Comparison of ENCODE assay signal across 1 cellular context in the genomic region with DNA sequence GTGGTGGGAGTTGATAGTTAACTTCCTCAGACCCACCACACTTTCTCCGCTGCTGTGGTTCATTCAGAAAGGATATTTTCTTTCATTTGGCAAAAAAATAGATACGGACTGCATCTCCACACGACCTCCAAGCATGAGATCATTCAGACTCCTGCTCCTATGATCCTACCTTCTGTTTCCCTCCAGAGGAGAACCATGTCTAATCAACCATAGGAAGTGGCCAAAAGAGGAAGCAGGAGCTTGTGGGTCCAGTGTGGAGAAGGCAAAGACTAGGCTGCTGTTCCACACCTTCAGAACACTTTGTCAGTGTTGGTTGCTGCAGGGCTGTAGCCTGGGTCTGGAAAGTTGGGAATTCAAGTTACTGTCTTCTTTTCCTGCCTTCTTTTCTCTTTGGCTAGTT.
A peak's percentile ranks its signal among the peaks of the same experiment; 100 is the strongest.
TF ChIP-seq lines count a peak whose summit lies in the region.

No MANE protein-coding gene starts in this region.

TF ChIP-seq in K562, 482 proteins besides CTCF, POLR2A, EP300 and RAD21 (continued from another document and continues in another):
- TF ChIP-seq, protein P1, sequence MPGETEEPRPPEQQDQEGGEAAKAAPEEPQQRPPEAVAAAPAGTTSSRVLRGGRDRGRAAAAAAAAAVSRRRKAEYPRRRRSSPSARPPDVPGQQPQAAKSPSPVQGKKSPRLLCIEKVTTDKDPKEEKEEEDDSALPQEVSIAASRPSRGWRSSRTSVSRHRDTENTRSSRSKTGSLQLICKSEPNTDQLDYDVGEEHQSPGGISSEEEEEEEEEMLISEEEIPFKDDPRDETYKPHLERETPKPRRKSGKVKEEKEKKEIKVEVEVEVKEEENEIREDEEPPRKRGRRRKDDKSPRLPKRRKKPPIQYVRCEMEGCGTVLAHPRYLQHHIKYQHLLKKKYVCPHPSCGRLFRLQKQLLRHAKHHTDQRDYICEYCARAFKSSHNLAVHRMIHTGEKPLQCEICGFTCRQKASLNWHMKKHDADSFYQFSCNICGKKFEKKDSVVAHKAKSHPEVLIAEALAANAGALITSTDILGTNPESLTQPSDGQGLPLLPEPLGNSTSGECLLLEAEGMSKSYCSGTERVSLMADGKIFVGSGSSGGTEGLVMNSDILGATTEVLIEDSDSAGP (CRISPR knock-in tag; IDR thresholded peaks at IDR 0.05), result no peak
- TF ChIP-seq SUPT5H (IDR thresholded peaks at IDR 0.05) (no peak), GATAD2B (IDR thresholded peaks at IDR 0.05; ENCODE audit: borderline replicate concordance) (no peak), STAG1 (CRISPR knock-in tag; IDR thresholded peaks at IDR 0.05; ENCODE audit: borderline replicate concordance) (no peak), CREM (IDR thresholded peaks at IDR 0.05; ENCODE audit: low read depth) (no peak), ZNF589 (CRISPR knock-in tag; IDR thresholded peaks at IDR 0.05; ENCODE audit: low read depth) (no peak), HNRNPLL (IDR thresholded peaks at IDR 0.05; ENCODE audit: low read depth, low read length, poor library complexity, severe bottlenecking) (no peak), ILK (tag; IDR thresholded peaks at IDR 0.05; ENCODE audit: borderline replicate concordance, low read depth) (no peak), HDGF (IDR thresholded peaks at IDR 0.05) (no peak), RBM39 (optimal IDR thresholded peaks at IDR 0.05; ENCODE audit: low read depth, low read length) (no peak), RAD51 (IDR thresholded peaks at IDR 0.05; ENCODE audit: borderline replicate concordance, low read depth) (no peak), MBD2 (IDR thresholded peaks at IDR 0.05; ENCODE audit: borderline replicate concordance, low read depth) (no peak), ZNF224 (CRISPR knock-in tag; IDR thresholded peaks at IDR 0.05) (no peak), SRF (CRISPR knock-in tag; IDR thresholded peaks at IDR 0.05) (peak in 1 of 2 experiments; percentile 76; a peak in 1 of 4 replicates), RBM14 (IDR thresholded peaks at IDR 0.05; ENCODE audit: borderline replicate concordance, insufficient read depth, low read depth, low read length) (no peak), POLR2B (IDR thresholded peaks at IDR 0.05; ENCODE audit: low read depth, partially characterized antibody) (no peak), MCM5 (IDR thresholded peaks at IDR 0.05; ENCODE audit: low read depth) (no peak), XRCC3 (IDR thresholded peaks at IDR 0.05) (no peak), ZNF766 (CRISPR knock-in tag; conservative IDR thresholded peaks at IDR 0.05) (peak; percentile 65), LCOR (CRISPR knock-in tag; IDR thresholded peaks at IDR 0.05) (no peak), SIRT6 (IDR thresholded peaks at IDR 0.05; ENCODE audit: low read depth, low read length) (no peak), IFI16 (CRISPR knock-in tag; IDR thresholded peaks at IDR 0.05) (no peak), HNRNPL (IDR thresholded peaks at IDR 0.05; ENCODE audit: low read depth, low read length) (no peak), CCAR2 (IDR thresholded peaks at IDR 0.05; ENCODE audit: low read depth, low read length) (no peak), SIN3B (IDR thresholded peaks at IDR 0.05; ENCODE audit: low read depth) (no peak), ZBTB17 (CRISPR knock-in tag; IDR thresholded peaks at IDR 0.05) (no peak), POLR2AphosphoS5 (IDR thresholded peaks at IDR 0.05; ENCODE audit: control insufficient read depth, insufficient read depth, low read depth, low read length) (no peak), PTTG1 (tag; IDR thresholded peaks at IDR 0.05; ENCODE audit: low read depth) (no peak), ZNF146 (CRISPR knock-in tag; IDR thresholded peaks at IDR 0.05; ENCODE audit: unreplicated experiment) (no peak), ZNF347 (CRISPR knock-in tag; IDR thresholded peaks at IDR 0.05; ENCODE audit: low read depth) (no peak), ZNF3 (CRISPR knock-in tag; IDR thresholded peaks at IDR 0.05) (no peak), MEF2D (tag; conservative IDR thresholded peaks at IDR 0.05; ENCODE audit: low read depth) (no peak), MEF2A (IDR thresholded peaks at IDR 0.05; ENCODE audit: control insufficient read depth, low read depth, low read length) (no peak), CBX2 (IDR thresholded peaks at IDR 0.05; ENCODE audit: insufficient read depth, low read length, poor library complexity, severe bottlenecking) (no peak), NR2C2 (CRISPR knock-in tag; IDR thresholded peaks at IDR 0.05) (no peak), NR2C2 (tag; IDR thresholded peaks at IDR 0.05) (peak; percentile 43), TCF7L2 (IDR thresholded peaks at IDR 0.05; ENCODE audit: low read depth, low read length) (no peak), ZFP30 (CRISPR knock-in tag; IDR thresholded peaks at IDR 0.05; ENCODE audit: borderline replicate concordance) (no peak), FIP1L1 (IDR thresholded peaks at IDR 0.05; ENCODE audit: low read depth, low read length, poor library complexity, severe bottlenecking) (no peak)
- TF ChIP-seq, protein P2, sequence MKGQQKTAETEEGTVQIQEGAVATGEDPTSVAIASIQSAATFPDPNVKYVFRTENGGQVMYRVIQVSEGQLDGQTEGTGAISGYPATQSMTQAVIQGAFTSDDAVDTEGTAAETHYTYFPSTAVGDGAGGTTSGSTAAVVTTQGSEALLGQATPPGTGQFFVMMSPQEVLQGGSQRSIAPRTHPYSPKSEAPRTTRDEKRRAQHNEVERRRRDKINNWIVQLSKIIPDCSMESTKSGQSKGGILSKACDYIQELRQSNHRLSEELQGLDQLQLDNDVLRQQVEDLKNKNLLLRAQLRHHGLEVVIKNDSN (CRISPR knock-in tag; IDR thresholded peaks at IDR 0.05), result no peak
- TF ChIP-seq, protein P3, sequence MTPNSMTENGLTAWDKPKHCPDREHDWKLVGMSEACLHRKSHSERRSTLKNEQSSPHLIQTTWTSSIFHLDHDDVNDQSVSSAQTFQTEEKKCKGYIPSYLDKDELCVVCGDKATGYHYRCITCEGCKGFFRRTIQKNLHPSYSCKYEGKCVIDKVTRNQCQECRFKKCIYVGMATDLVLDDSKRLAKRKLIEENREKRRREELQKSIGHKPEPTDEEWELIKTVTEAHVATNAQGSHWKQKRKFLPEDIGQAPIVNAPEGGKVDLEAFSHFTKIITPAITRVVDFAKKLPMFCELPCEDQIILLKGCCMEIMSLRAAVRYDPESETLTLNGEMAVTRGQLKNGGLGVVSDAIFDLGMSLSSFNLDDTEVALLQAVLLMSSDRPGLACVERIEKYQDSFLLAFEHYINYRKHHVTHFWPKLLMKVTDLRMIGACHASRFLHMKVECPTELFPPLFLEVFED (CRISPR knock-in tag; conservative IDR thresholded peaks at IDR 0.05), result no peak
- TF ChIP-seq, protein P4, sequence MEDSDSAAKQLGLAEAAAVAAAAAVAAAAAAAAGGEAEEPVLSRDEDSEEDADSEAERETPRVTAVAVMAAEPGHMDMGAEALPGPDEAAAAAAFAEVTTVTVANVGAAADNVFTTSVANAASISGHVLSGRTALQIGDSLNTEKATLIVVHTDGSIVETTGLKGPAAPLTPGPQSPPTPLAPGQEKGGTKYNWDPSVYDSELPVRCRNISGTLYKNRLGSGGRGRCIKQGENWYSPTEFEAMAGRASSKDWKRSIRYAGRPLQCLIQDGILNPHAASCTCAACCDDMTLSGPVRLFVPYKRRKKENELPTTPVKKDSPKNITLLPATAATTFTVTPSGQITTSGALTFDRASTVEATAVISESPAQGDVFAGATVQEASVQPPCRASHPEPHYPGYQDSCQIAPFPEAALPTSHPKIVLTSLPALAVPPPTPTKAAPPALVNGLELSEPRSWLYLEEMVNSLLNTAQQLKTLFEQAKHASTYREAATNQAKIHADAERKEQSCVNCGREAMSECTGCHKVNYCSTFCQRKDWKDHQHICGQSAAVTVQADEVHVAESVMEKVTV (CRISPR knock-in tag; IDR thresholded peaks at IDR 0.05), result 0 out of 2 replicates have a peak, but pooled peaks have one; percentile 8
- TF ChIP-seq, protein P5, sequence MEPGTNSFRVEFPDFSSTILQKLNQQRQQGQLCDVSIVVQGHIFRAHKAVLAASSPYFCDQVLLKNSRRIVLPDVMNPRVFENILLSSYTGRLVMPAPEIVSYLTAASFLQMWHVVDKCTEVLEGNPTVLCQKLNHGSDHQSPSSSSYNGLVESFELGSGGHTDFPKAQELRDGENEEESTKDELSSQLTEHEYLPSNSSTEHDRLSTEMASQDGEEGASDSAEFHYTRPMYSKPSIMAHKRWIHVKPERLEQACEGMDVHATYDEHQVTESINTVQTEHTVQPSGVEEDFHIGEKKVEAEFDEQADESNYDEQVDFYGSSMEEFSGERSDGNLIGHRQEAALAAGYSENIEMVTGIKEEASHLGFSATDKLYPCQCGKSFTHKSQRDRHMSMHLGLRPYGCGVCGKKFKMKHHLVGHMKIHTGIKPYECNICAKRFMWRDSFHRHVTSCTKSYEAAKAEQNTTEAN (CRISPR knock-in tag; IDR thresholded peaks at IDR 0.05), result no peak
- TF ChIP-seq, protein P6, sequence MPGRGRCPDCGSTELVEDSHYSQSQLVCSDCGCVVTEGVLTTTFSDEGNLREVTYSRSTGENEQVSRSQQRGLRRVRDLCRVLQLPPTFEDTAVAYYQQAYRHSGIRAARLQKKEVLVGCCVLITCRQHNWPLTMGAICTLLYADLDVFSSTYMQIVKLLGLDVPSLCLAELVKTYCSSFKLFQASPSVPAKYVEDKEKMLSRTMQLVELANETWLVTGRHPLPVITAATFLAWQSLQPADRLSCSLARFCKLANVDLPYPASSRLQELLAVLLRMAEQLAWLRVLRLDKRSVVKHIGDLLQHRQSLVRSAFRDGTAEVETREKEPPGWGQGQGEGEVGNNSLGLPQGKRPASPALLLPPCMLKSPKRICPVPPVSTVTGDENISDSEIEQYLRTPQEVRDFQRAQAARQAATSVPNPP (IDR thresholded peaks at IDR 0.05; ENCODE audit: borderline replicate concordance, insufficient read depth, insufficient read length), result no peak
- TF ChIP-seq, protein P7, sequence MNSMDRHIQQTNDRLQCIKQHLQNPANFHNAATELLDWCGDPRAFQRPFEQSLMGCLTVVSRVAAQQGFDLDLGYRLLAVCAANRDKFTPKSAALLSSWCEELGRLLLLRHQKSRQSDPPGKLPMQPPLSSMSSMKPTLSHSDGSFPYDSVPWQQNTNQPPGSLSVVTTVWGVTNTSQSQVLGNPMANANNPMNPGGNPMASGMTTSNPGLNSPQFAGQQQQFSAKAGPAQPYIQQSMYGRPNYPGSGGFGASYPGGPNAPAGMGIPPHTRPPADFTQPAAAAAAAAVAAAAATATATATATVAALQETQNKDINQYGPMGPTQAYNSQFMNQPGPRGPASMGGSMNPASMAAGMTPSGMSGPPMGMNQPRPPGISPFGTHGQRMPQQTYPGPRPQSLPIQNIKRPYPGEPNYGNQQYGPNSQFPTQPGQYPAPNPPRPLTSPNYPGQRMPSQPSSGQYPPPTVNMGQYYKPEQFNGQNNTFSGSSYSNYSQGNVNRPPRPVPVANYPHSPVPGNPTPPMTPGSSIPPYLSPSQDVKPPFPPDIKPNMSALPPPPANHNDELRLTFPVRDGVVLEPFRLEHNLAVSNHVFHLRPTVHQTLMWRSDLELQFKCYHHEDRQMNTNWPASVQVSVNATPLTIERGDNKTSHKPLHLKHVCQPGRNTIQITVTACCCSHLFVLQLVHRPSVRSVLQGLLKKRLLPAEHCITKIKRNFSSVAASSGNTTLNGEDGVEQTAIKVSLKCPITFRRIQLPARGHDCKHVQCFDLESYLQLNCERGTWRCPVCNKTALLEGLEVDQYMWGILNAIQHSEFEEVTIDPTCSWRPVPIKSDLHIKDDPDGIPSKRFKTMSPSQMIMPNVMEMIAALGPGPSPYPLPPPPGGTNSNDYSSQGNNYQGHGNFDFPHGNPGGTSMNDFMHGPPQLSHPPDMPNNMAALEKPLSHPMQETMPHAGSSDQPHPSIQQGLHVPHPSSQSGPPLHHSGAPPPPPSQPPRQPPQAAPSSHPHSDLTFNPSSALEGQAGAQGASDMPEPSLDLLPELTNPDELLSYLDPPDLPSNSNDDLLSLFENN (IDR thresholded peaks at IDR 0.05; ENCODE audit: low read depth in 2 of 2, low read length in 2 of 2), result no peak
- TF ChIP-seq, protein P8, sequence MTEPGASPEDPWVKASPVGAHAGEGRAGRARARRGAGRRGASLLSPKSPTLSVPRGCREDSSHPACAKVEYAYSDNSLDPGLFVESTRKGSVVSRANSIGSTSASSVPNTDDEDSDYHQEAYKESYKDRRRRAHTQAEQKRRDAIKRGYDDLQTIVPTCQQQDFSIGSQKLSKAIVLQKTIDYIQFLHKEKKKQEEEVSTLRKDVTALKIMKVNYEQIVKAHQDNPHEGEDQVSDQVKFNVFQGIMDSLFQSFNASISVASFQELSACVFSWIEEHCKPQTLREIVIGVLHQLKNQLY (CRISPR knock-in tag; conservative IDR thresholded peaks at IDR 0.05), result no peak
- TF ChIP-seq, protein P9, sequence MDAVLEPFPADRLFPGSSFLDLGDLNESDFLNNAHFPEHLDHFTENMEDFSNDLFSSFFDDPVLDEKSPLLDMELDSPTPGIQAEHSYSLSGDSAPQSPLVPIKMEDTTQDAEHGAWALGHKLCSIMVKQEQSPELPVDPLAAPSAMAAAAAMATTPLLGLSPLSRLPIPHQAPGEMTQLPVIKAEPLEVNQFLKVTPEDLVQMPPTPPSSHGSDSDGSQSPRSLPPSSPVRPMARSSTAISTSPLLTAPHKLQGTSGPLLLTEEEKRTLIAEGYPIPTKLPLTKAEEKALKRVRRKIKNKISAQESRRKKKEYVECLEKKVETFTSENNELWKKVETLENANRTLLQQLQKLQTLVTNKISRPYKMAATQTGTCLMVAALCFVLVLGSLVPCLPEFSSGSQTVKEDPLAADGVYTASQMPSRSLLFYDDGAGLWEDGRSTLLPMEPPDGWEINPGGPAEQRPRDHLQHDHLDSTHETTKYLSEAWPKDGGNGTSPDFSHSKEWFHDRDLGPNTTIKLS (IDR thresholded peaks at IDR 0.05; ENCODE audit: borderline replicate concordance, low read depth), result no peak
- TF ChIP-seq, protein P10, sequence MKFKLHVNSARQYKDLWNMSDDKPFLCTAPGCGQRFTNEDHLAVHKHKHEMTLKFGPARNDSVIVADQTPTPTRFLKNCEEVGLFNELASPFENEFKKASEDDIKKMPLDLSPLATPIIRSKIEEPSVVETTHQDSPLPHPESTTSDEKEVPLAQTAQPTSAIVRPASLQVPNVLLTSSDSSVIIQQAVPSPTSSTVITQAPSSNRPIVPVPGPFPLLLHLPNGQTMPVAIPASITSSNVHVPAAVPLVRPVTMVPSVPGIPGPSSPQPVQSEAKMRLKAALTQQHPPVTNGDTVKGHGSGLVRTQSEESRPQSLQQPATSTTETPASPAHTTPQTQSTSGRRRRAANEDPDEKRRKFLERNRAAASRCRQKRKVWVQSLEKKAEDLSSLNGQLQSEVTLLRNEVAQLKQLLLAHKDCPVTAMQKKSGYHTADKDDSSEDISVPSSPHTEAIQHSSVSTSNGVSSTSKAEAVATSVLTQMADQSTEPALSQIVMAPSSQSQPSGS (CRISPR knock-in tag; IDR thresholded peaks at IDR 0.05), result no peak
- TF ChIP-seq, protein P11, sequence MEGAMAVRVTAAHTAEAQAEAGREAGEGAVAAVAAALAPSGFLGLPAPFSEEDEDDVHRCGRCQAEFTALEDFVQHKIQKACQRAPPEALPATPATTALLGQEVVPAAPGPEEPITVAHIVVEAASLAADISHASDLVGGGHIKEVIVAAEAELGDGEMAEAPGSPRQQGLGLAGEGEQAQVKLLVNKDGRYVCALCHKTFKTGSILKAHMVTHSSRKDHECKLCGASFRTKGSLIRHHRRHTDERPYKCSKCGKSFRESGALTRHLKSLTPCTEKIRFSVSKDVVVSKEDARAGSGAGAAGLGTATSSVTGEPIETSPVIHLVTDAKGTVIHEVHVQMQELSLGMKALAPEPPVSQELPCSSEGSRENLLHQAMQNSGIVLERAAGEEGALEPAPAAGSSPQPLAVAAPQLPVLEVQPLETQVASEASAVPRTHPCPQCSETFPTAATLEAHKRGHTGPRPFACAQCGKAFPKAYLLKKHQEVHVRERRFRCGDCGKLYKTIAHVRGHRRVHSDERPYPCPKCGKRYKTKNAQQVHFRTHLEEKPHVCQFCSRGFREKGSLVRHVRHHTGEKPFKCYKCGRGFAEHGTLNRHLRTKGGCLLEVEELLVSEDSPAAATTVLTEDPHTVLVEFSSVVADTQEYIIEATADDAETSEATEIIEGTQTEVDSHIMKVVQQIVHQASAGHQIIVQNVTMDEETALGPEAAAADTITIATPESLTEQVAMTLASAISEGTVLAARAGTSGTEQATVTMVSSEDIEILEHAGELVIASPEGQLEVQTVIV (CRISPR knock-in tag; IDR thresholded peaks at IDR 0.05; ENCODE audit: borderline replicate concordance), result no peak
